22 cellular contexts compared by ENCODE assay signal in the genomic region with DNA sequence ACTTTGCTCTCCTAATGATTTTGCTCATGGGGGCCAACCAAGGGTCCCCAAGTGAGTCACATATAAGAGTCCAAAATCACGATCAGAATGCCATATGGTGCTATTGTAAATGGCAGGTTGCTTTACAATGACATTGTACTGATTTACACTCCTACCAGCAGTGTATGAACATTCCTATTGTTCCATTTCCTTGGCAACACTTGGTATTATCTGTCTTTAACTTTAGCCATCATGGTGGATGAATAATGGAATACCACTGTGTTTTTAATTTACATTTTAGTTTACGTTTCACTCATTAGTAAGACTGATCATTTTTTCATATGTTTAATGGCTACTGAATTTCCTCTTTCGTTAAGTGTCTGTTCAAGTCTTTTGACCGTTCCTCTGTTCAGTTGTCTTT.
DNase-seq lines count a peak whose midpoint lies in the region; ATAC-seq, FAIRE-seq and TF ChIP-seq lines count a peak whose summit lies in the region.
"Had no signal": no experiment of that assay in that cellular context is flagged by ENCODE, and none has a peak within 500 bp of the region (broad histone marks: within the 10 kb centered on the region; RNA-seq: fewer than 3 reads in every experiment).

No MANE protein-coding gene starts in this region.

- CTCF ChIA-PET in A549 (lab: Yijun Ruan, JAX) (no interaction called here), H1 (lab: Charles Lee; ENCODE audit: partially characterized antibody) (no interaction called here)

- TF ChIP-seq POLR2A in A549 (IDR thresholded peaks at IDR 0.05; ENCODE audit: low read length) (no peak), H1 (IDR thresholded peaks at IDR 0.05; ENCODE audit: control extremely low read depth in 1 of 2, low read depth in 2 of 2, low read length in 2 of 2) (no peak)

- no peak overlapping the region for H3K4me2 ChIP-seq in A549
- H3K4me2 ChIP-seq in H1 (ENCODE audit: insufficient read depth in 1 of 2, low read depth in 2 of 2, low read length in 2 of 2) = no peak overlapping the region
- H3K4me2 ChIP-seq: BLaER1 treated with 17β-estradiol and CSF1 and Interleukin-3, amounts not matched to agents 10 nM and 100 nM had no signal

- no peaks in the 10 kb centered on the region for H3K23me2 ChIP-seq in H1 (ENCODE audit: low read depth, low read length)

- H3K27ac ChIP-seq in A549 (no peak overlapping the region), H1 (ENCODE audit: low read depth, low read length) (no peak overlapping the region), pancreas (no peak overlapping the region), heart right ventricle (no peak overlapping the region)
- H3K27ac ChIP-seq: BLaER1 treated with 17β-estradiol and CSF1 and Interleukin-3, amounts not matched to agents 10 nM and 100 nM; C4-2B had no signal

- H3K4ac ChIP-seq in H1 (replicated peaks; ENCODE audit: insufficient read length, low read depth, low read length) = no peak overlapping the region

- H2BK5ac ChIP-seq in H1 (ENCODE audit: low read depth, low read length) = no peak overlapping the region

- no peak overlapping the region for H2AK5ac ChIP-seq in H1 (ENCODE audit: low read depth, low read length)

- no peak for DNase-seq in A549 (ENCODE audit: low read depth in 1 of 2, low spot score in 1 of 2)
- DNase-seq in GM19239 (ENCODE audit: insufficient read length, low spot score) = no peak
- DNase-seq in H1 (ENCODE audit: low read depth in 1 of 2, low spot score in 2 of 2) = no peak
- DNase-seq in pancreas = no peak
- no peak for DNase-seq in heart right ventricle
- DNase-seq in dermis blood vessel endothelial cell = no peak
- no peak for DNase-seq in stimulated activated naive CD4-positive, alpha-beta T cell (lab: John Stamatoyannopoulos, UW)
- DNase-seq: 8988T; AML-193; Caco-2; Calu3; CD4-positive, alpha-beta T cell; CD8-positive, alpha-beta T cell; DMS79 treated with DMSO at 0.1 percent for 48 hours; GF-D8 had no signal

- no peak overlapping the region for H4K91ac ChIP-seq in H1 (replicated peaks; ENCODE audit: insufficient read length, low read length)

- H3K36me3 ChIP-seq in H1 (ENCODE audit: control insufficient read depth in 2 of 4, insufficient read depth in 4 of 4, low read length in 3 of 4) (no peaks in the 10 kb centered on the region; a peak in 1 of 8 replicates), pancreas (no peaks in the 10 kb centered on the region), heart right ventricle (peaks cover 0 to 23% (median 0%) of the 10 kb centered on the region in 9 donors)

- POLR2A ChIA-PET in A549 (lab: Yijun Ruan, JAX) = no interaction called here
- POLR2A ChIA-PET in H1 (lab: Charles Lee; ENCODE audit: partially characterized antibody) = no interaction called here

- H3K23ac ChIP-seq in H1 (ENCODE audit: insufficient read length) = no peak overlapping the region

- H3K27me3 ChIP-seq in H1 (replicated peaks in 1 of 4; ENCODE audit: control insufficient read depth in 3 of 4, extremely low read depth in 1 of 4, insufficient read depth in 3 of 4, low read length in 3 of 4) (no peaks in the 10 kb centered on the region), pancreas (no peaks in the 10 kb centered on the region), heart right ventricle (peaks cover 0 to 45% (median 0%) of the 10 kb centered on the region in 7 donors)

- no peak overlapping the region for H2BK120ac ChIP-seq in H1 (replicated peaks; ENCODE audit: low read depth, low read length)

- no peak for TF ChIP-seq EP300 in A549 (IDR thresholded peaks at IDR 0.05)
- TF ChIP-seq EP300 in H1 (IDR thresholded peaks at IDR 0.05; ENCODE audit: borderline replicate concordance in 1 of 2, low read depth in 2 of 2, low read length in 2 of 2) = no peak

- peaks cover 14% of the 10 kb centered on the region for H3K4me1 ChIP-seq in A549
- no peaks in the 10 kb centered on the region for H3K4me1 ChIP-seq in H1 (replicated peaks in 1 of 4; ENCODE audit: control insufficient read depth in 3 of 4, insufficient read depth in 4 of 4, low read length in 3 of 4)
- H3K4me1 ChIP-seq in pancreas = no peaks in the 10 kb centered on the region
- H3K4me1 ChIP-seq in heart right ventricle = no peaks in the 10 kb centered on the region
- H3K4me1 ChIP-seq: BLaER1 treated with 17β-estradiol and CSF1 and Interleukin-3, amounts not matched to agents 10 nM and 100 nM had no signal

- H4K8ac ChIP-seq in H1 (ENCODE audit: extremely low read depth, insufficient read depth, low read length) = no peak overlapping the region

- no peak overlapping the region for H3K56ac ChIP-seq in H1 (replicated peaks; ENCODE audit: insufficient read length, low read depth, low read length)

- no peak for TF ChIP-seq RAD21 in A549 (conservative IDR thresholded peaks at IDR 0.05 in 1 of 2, IDR thresholded peaks at IDR 0.05 in 1 of 2)
- no peak for TF ChIP-seq RAD21 in H1 (IDR thresholded peaks at IDR 0.05 in 1 of 2, conservative IDR thresholded peaks at IDR 0.05 in 1 of 2; ENCODE audit: low read depth in 2 of 2, low read length in 2 of 2)

- H2BK12ac ChIP-seq in H1 (ENCODE audit: low read depth, low read length) = no peak overlapping the region

- H2BK20ac ChIP-seq in H1 (ENCODE audit: low read length) = no peak overlapping the region

- H2BK15ac ChIP-seq in H1 (ENCODE audit: low read length) = no peak overlapping the region

- no peak overlapping the region for H4K5ac ChIP-seq in H1 (ENCODE audit: insufficient read length, low read depth, low read length)

- no peak overlapping the region for H3K9ac ChIP-seq in H1 (replicated peaks in 1 of 4; ENCODE audit: extremely low read depth in 1 of 4, low read depth in 3 of 4, low read length in 3 of 4)
- H3K9ac ChIP-seq: BLaER1 treated with 17β-estradiol and CSF1 and Interleukin-3, amounts not matched to agents 10 nM and 100 nM had no signal

- no peaks in the 10 kb centered on the region for H4K20me1 ChIP-seq in H1 (replicated peaks in 1 of 2; ENCODE audit: control insufficient read depth in 1 of 2, insufficient read depth in 2 of 2, low read length in 2 of 2)
- H4K20me1 ChIP-seq: BLaER1 treated with 17β-estradiol and CSF1 and Interleukin-3, amounts not matched to agents 10 nM and 100 nM had no signal

- ATAC-seq in A549 (no peak), pancreas (no peak), heart right ventricle (no peak)
- ATAC-seq: CD8-positive, alpha-beta T cell had no signal

- 94% methylated on average over 4 of the region's 4 CpGs for WGBS in A549 (ENCODE audit: missing lambda C conversion rate)
- WGBS in H1 (ENCODE audit: extremely low coverage in 1 of 2, insufficient coverage in 1 of 2, insufficient read length in 1 of 2, insufficient replicate concordance in 2 of 2, low coverage in 1 of 2, low lambda C conversion rate in 2 of 2, missing lambda C conversion rate in 1 of 2), 2 experiments = 91% methylated on average over 4 of the region's 4 CpGs; no CpG with 5 or more reads in 1 of the 2 experiments
- 76 to 95% methylated on average over 4 of the region's 4 CpGs for WGBS in pancreas, 2 donors
- WGBS in heart right ventricle, 2 donors = 95 to 97% methylated on average over 4 of the region's 4 CpGs

- TF ChIP-seq CTCF in A549 (IDR thresholded peaks at IDR 0.05) (no peak), H1 (IDR thresholded peaks at IDR 0.05; ENCODE audit: control extremely low read depth in 1 of 3, insufficient read depth in 1 of 3, low read depth in 1 of 3, low read length in 3 of 3) (no peak), pancreas (IDR thresholded peaks at IDR 0.05) (no peak), heart right ventricle (IDR thresholded peaks at IDR 0.05) (no peak)

- peaks cover 3% of the 10 kb centered on the region; the same call in 1 of the 3 replicates for H3K9me3 ChIP-seq in A549
- no peaks in the 10 kb centered on the region for H3K9me3 ChIP-seq in H1 (ENCODE audit: insufficient read depth in 2 of 2, low read depth in 1 of 2, low read length in 1 of 2)
- no peaks in the 10 kb centered on the region for H3K9me3 ChIP-seq in pancreas
- H3K9me3 ChIP-seq in heart right ventricle = no peaks in the 10 kb centered on the region
- H3K9me3 ChIP-seq: Caco-2 had no signal

- no peak overlapping the region for H2AFZ ChIP-seq in H1 (ENCODE audit: low read length)

- no peaks in the 10 kb centered on the region for H3K79me2 ChIP-seq in H1 (ENCODE audit: control insufficient read depth in 1 of 2, insufficient read depth in 2 of 2, low read length in 2 of 2)

- no peak overlapping the region for H3K14ac ChIP-seq in H1 (ENCODE audit: insufficient read length)

- no peak overlapping the region for H3K4me3 ChIP-seq in A549
- H3K4me3 ChIP-seq in H1 (ENCODE audit: extremely low read depth in 1 of 4, insufficient read depth in 2 of 4, low read depth in 3 of 4, low read length in 4 of 4) = no peak overlapping the region
- H3K4me3 ChIP-seq in pancreas = no peak overlapping the region
- no peak overlapping the region for H3K4me3 ChIP-seq in heart right ventricle
- H3K4me3 ChIP-seq: BLaER1 treated with 17β-estradiol and CSF1 and Interleukin-3, amounts not matched to agents 10 nM and 100 nM had no signal

- no peak overlapping the region for H3K18ac ChIP-seq in H1 (ENCODE audit: extremely low read depth, low read length)

- intact Hi-C loops in pancreas (cut with DNase I) (no loop called here), heart right ventricle (cut with DNase I) (no loop called here)

- peak; percentile 63 for FAIRE-seq in A549 (lab: Jason Lieb, UNC)
- peak; percentile 4 for FAIRE-seq in GM19239 (lab: Jason Lieb, UNC)
- peak; percentile 78 for FAIRE-seq in H1 (lab: Jason Lieb, UNC)
- peak; percentile 83 for FAIRE-seq in pancreas (lab: Jason Lieb, UNC)
- FAIRE-seq: A204.1, D721Med, G401.6, GM12891, GM18507 had no signal

- H3K79me1 ChIP-seq in H1 (ENCODE audit: low read depth, low read length) = no peaks in the 10 kb centered on the region

TF ChIP-seq in A549, 52 proteins besides CTCF, POLR2A, EP300 and RAD21:
- TF ChIP-seq ZFP36 (IDR thresholded peaks at IDR 0.05; ENCODE audit: borderline replicate concordance, partially characterized antibody) = peak; percentile 55
- TF ChIP-seq ZSCAN20 (CRISPR knock-in tag; IDR thresholded peaks at IDR 0.05) = no peak
TF ChIP-seq in A549: peak in this region for 1.

TF ChIP-seq in H1, 55 proteins besides CTCF, POLR2A, EP300 and RAD21 (continues in another document):
- no peak for TF ChIP-seq KDM5A (IDR thresholded peaks at IDR 0.05; ENCODE audit: low read length)
- no peak for TF ChIP-seq CREB1 (IDR thresholded peaks at IDR 0.05)
- no peak for TF ChIP-seq SP2 (IDR thresholded peaks at IDR 0.05; ENCODE audit: low read length)
- no peak for TF ChIP-seq SIX5 (IDR thresholded peaks at IDR 0.05; ENCODE audit: low read depth, low read length)
- TF ChIP-seq, protein P1, sequence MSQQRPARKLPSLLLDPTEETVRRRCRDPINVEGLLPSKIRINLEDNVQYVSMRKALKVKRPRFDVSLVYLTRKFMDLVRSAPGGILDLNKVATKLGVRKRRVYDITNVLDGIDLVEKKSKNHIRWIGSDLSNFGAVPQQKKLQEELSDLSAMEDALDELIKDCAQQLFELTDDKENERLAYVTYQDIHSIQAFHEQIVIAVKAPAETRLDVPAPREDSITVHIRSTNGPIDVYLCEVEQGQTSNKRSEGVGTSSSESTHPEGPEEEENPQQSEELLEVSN (IDR thresholded peaks at IDR 0.05) = no peak
- no peak for TF ChIP-seq RBBP5 (IDR thresholded peaks at IDR 0.05; ENCODE audit: borderline replicate concordance, low read depth, low read length)
